Comparison of ENCODE assay signal across 18 cellular contexts in the genomic region with DNA sequence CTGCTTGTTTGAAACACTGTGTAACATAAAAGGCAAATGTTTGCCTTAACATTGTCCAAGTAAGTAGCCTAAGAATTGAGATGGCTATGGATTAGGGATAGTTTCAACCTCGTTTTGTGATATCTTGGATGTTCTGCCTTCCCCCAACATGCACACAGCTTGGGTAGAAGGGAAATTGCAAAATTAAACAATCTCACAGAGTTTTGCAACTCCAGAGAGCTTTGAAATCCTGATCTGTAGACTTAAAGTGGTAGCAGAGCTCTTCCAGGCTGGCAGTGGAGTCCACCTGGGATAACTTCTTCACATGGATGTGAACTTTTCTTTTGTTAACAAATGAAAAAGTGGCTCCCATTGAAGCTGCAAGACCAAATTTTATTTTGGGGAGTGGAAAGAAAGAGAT. TPM values are rescaled to one million over a fixed set of nuclear protein-coding genes. Genes with fewer than 3 reads are reported as not detected.
"Had no signal": no experiment of that assay in that cellular context is flagged by ENCODE, and none has a peak within 500 bp of the region (broad histone marks: within the 10 kb centered on the region; RNA-seq: fewer than 3 reads in every experiment).

No MANE protein-coding gene starts in this region.

- H3K4me3 ChIP-seq: esophagus muscularis mucosa, lung, tibial artery, uterus had no signal

- H3K27ac ChIP-seq: brain microvascular endothelial cell, esophagus muscularis mucosa, foreskin keratinocyte, tibial artery, uterus had no signal

- H3K9me3 ChIP-seq: esophagus muscularis mucosa, tibial artery, uterus had no signal

- H3K27me3 ChIP-seq: brain microvascular endothelial cell, uterus had no signal

- H3K4me1 ChIP-seq: esophagus muscularis mucosa, foreskin keratinocyte, tibial artery, uterus had no signal

- DNase-seq: activated CD4-positive, alpha-beta T cell treated with anti-CD3 and anti-CD28 coated beads, Interleukin-2, amount 50 U/mL, for 1 hour; activated CD8-positive, alpha-beta memory T cell treated with anti-CD3 and anti-CD28 coated beads for 24 hours; activated naive CD8-positive, alpha-beta T cell treated with anti-CD3 and anti-CD28 coated beads for 36 hours; anterior cingulate cortex; brain microvascular endothelial cell; cortex of kidney; effector CD4-positive, alpha-beta T cell; foreskin keratinocyte; glutamatergic neuron; immature natural killer cell; naive thymus-derived CD8-positive, alpha-beta T cell; stimulated activated CD4-positive, alpha-beta T cell treated with anti-CD3 and anti-CD28 coated beads, Interleukin-2, amount 100 ng/mL, for 48 hours; T-helper 9 cell; tibial artery; uterus had no signal

- H3K36me3 ChIP-seq: brain microvascular endothelial cell, esophagus muscularis mucosa, tibial artery, uterus had no signal

RNA-seq across cellular contexts. Expression of gene CHRNA1, which starts 59.6 kb away (rescaled TPM):
- total RNA-seq: activated naive CD8-positive, alpha-beta T cell treated with anti-CD3 and anti-CD28 coated beads for 36 hours; activated T-helper 1 cell treated with anti-CD3 and anti-CD28 coated beads, Interleukin-12 subunit alpha, Interleukin-12 subunit beta, Interleukin-2, Interleukin-4 antibody, amounts not matched to agents 30 ng/mL and 10 ng/mL and 1 ng/mL, durations not matched to agents 14 hours and 24 hours and 36 hours; esophagus muscularis mucosa; foreskin keratinocyte; lung; naive thymus-derived CD8-positive, alpha-beta T cell; uterus had no signal
- polyA plus RNA-seq: foreskin keratinocyte; immature natural killer cell; naive thymus-derived CD8-positive, alpha-beta T cell had no signal
